Comparison of ENCODE assay signal across 22 cellular contexts in the genomic region with DNA sequence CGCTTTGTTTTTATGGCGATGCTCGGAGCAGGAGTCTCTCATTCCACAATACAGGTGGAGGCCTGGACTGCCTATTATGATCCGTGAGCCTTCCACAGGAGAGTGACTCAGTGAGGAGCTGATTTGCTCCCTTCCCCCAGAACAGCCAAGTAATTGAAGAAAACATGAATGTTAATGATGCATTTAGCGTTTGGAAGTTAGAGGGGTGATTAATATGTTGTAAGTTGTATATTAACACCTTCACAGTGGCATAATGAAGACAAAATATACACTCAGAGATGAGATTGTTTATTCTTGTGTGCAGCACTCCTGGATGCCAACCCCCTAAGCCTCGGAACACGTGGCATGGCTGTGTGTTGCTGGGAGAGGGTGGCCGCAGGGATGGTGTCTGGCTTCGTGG.
"Had no signal": no experiment of that assay in that cellular context is flagged by ENCODE, and none has a peak within 500 bp of the region (broad histone marks: within the 10 kb centered on the region; RNA-seq: fewer than 3 reads in every experiment).

No MANE protein-coding gene starts in this region.

- H3K27ac ChIP-seq: coronary artery, heart right ventricle, parathyroid adenoma, prostate gland, spleen, stomach, thoracic aorta had no signal

- H3K4me3 ChIP-seq: coronary artery, heart right ventricle, lung, prostate gland, spleen, stomach, thoracic aorta had no signal

- H3K36me3 ChIP-seq: heart right ventricle, prostate gland, spleen, stomach, thoracic aorta had no signal

- H3K27ac Mint-ChIP-seq: endodermal cell had no signal

- H3K4me1 ChIP-seq: parathyroid adenoma, prostate gland had no signal

- H3K4me3 Mint-ChIP-seq: endodermal cell; natural killer cell treated with Interleukin-12 subunit alpha and Interleukin-12 subunit beta and Interleukin-15 and Interleukin-18, amount 100 ng/mL, for 72 hours had no signal

- H3K9me3 Mint-ChIP-seq: endodermal cell; natural killer cell treated with Interleukin-12 subunit alpha and Interleukin-12 subunit beta and Interleukin-15 and Interleukin-18, amount 100 ng/mL, for 72 hours had no signal

- H3K36me3 Mint-ChIP-seq: natural killer cell treated with Interleukin-12 subunit alpha and Interleukin-12 subunit beta and Interleukin-15 and Interleukin-18, amount 100 ng/mL, for 72 hours had no signal

- H3K9me3 ChIP-seq: heart right ventricle, prostate gland, spleen, stomach, thoracic aorta had no signal

- DNase-seq: effector CD4-positive, alpha-beta T cell; endodermal cell; heart right ventricle; left cardiac atrium; left ventricle myocardium superior; mesenchymal stem cell; midbrain; spleen; stimulated activated CD4-positive, alpha-beta T cell treated with anti-CD3 and anti-CD28 coated beads, Interleukin-15, amount 100 ng/mL, for 24 hours; stimulated activated CD4-positive, alpha-beta T cell treated with anti-CD3 and anti-CD28 coated beads, Interleukin-1b, Interleukin-23, amount 100 ng/mL, for 48 hours; stimulated activated CD4-positive, alpha-beta T cell treated with anti-CD3 and anti-CD28 coated beads, Interleukin-4, amount 100 ng/mL, for 4 hours; stimulated activated naive CD4-positive, alpha-beta T cell; stomach; substantia nigra; trophoblast cell had no signal

- H3K27me3 Mint-ChIP-seq: natural killer cell treated with Interleukin-12 subunit alpha and Interleukin-12 subunit beta and Interleukin-15 and Interleukin-18, amount 100 ng/mL, for 72 hours had no signal

- ATAC-seq: heart right ventricle; left cardiac atrium; left ventricle myocardium superior; natural killer cell treated with Interleukin-12 subunit alpha and Interleukin-12 subunit beta and Interleukin-15 and Interleukin-18, amount 100 ng/mL, for 72 hours; sciatic nerve had no signal
